In genomic region chr12:68434391-68435007, GRCh38 we compare ENCODE assay signal across 15 cellular contexts.
DNase-seq lines count a peak whose midpoint lies in the region; ATAC-seq and TF ChIP-seq lines count a peak whose summit lies in the region.
"Had no signal": no experiment of that assay in that cellular context is flagged by ENCODE, and none has a peak within 500 bp of the region (broad histone marks: within the 10 kb centered on the region; RNA-seq: fewer than 3 reads in every experiment).

No MANE protein-coding gene starts in this region.

- H3K4me1 Mint-ChIP-seq in MCF 10A (ENCODE audit: insufficient read depth, unreplicated experiment) = peaks cover 4% of the 10 kb centered on the region
- H3K4me1 Mint-ChIP-seq in natural killer cell treated with Interleukin-12 subunit alpha and Interleukin-12 subunit beta and Interleukin-15 and Interleukin-18, amount 100 ng/mL, for 72 hours (ENCODE audit: low read depth in 2 of 2) = peaks cover 45 to 57% of the 10 kb centered on the region in 2 donors

- no peaks in the 10 kb centered on the region for H3K79me2 ChIP-seq in mammary epithelial cell (ENCODE audit: insufficient read depth, low read length)

- 79% methylated on average over 2 of the region's 2 CpGs for WGBS in mammary epithelial cell (ENCODE audit: low coverage, missing lambda C conversion rate)

- BruUV-seq in mammary epithelial cell (replicated peaks; lab: Mats Ljungman, UMichigan) (no TSS peak), MCF 10A (replicated peaks; lab: Mats Ljungman, UMichigan) (no TSS peak)

- DNase-seq in mammary epithelial cell (peak; percentile 29), MCF 10A (ENCODE audit: unreplicated experiment) (no peak), RWPE1 (ENCODE audit: low spot score) (peak; percentile 9), foreskin keratinocyte (peak; percentile 50 to 78), NCI-H1105 (lab: John Stamatoyannopoulos, UW) (no peak), SKM-1 (lab: John Stamatoyannopoulos, UW; ENCODE audit: unreplicated experiment) (no peak)
- DNase-seq in natural killer cell treated with Interleukin-12 subunit alpha and Interleukin-12 subunit beta and Interleukin-15 and Interleukin-18, amount 100 ng/mL, for 72 hours (ENCODE audit: low spot score) = no peak
- DNase-seq: AML-193; CD8-positive, alpha-beta memory T cell; DMS53; GF-D8; HCEC 1CT had no signal

- H3K4me3 ChIP-seq in mammary epithelial cell (replicated peaks in 1 of 3; ENCODE audit: insufficient read depth in 1 of 3, low read depth in 2 of 3, low read length in 3 of 3) = no peak overlapping the region
- H3K4me3 ChIP-seq: BLaER1 had no signal

- H2AFZ ChIP-seq in mammary epithelial cell (ENCODE audit: low read depth, low read length) = no peak overlapping the region

- no peaks in the 10 kb centered on the region for H3K27me3 Mint-ChIP-seq in MCF 10A (ENCODE audit: insufficient read depth, unreplicated experiment)
- no peaks in the 10 kb centered on the region for H3K27me3 Mint-ChIP-seq in natural killer cell treated with Interleukin-12 subunit alpha and Interleukin-12 subunit beta and Interleukin-15 and Interleukin-18, amount 100 ng/mL, for 72 hours
- H3K27me3 Mint-ChIP-seq: CD8-positive, alpha-beta memory T cell had no signal

- H3K4me1 ChIP-seq in mammary epithelial cell (ENCODE audit: insufficient read depth, low read length) (peaks cover 5% of the 10 kb centered on the region), foreskin keratinocyte (peaks cover 5% of the 10 kb centered on the region)
- H3K4me1 ChIP-seq: BLaER1 had no signal

- H3K4me3 Mint-ChIP-seq in MCF 10A (ENCODE audit: unreplicated experiment) = no peak overlapping the region
- no peak overlapping the region for H3K4me3 Mint-ChIP-seq in natural killer cell treated with Interleukin-12 subunit alpha and Interleukin-12 subunit beta and Interleukin-15 and Interleukin-18, amount 100 ng/mL, for 72 hours
- H3K4me3 Mint-ChIP-seq: CD8-positive, alpha-beta memory T cell had no signal

- H3K9me3 Mint-ChIP-seq in MCF 10A (ENCODE audit: unreplicated experiment) = peaks cover 6% of the 10 kb centered on the region
- peaks cover 7% of the 10 kb centered on the region for H3K9me3 Mint-ChIP-seq in natural killer cell treated with Interleukin-12 subunit alpha and Interleukin-12 subunit beta and Interleukin-15 and Interleukin-18, amount 100 ng/mL, for 72 hours

- H3K27ac ChIP-seq in mammary epithelial cell (ENCODE audit: insufficient read depth, low read depth, low read length) (no peak overlapping the region), RWPE1 (no peak overlapping the region), foreskin keratinocyte (no peak overlapping the region)
- H3K27ac ChIP-seq: 22Rv1, BLaER1 had no signal

- in situ Hi-C loops in mammary epithelial cell (cut with MboI; ENCODE audit: low sequenced_read_pairs in 2 of 2) = no loop called here

- CTCF ChIA-PET in mammary epithelial cell (lab: Charles Lee; ENCODE audit: low non-redundant PET) = no interaction called here
- CTCF ChIA-PET in MCF 10A (lab: Yijun Ruan, JAX) = no interaction called here
- CTCF ChIA-PET in RWPE1 (lab: Yijun Ruan, JAX) = no interaction called here

- ATAC-seq in foreskin keratinocyte = no peak
- no peak for ATAC-seq in natural killer cell treated with Interleukin-12 subunit alpha and Interleukin-12 subunit beta and Interleukin-15 and Interleukin-18, amount 100 ng/mL, for 72 hours
- ATAC-seq in GM19035 (IDR thresholded peaks at IDR 0.05; ENCODE audit: unreplicated experiment) = no peak

- TF ChIP-seq CTCF in mammary epithelial cell (conservative IDR thresholded peaks at IDR 0.05 in 1 of 2, IDR thresholded peaks at IDR 0.05 in 1 of 2; ENCODE audit: extremely low read depth in 1 of 2, insufficient read depth in 1 of 2, low read depth in 1 of 2, low read length in 2 of 2) = no peak
- no peak for TF ChIP-seq CTCF in MCF 10A (IDR thresholded peaks at IDR 0.05; ENCODE audit: unreplicated experiment)
- TF ChIP-seq CTCF in RWPE1 (conservative IDR thresholded peaks at IDR 0.05; ENCODE audit: low read depth) = no peak
- TF ChIP-seq CTCF in foreskin keratinocyte (conservative IDR thresholded peaks at IDR 0.05) = no peak

- H3K9ac ChIP-seq in mammary epithelial cell (ENCODE audit: insufficient read depth, low read length) = no peak overlapping the region
- H3K9ac ChIP-seq: BLaER1 had no signal

- POLR2A ChIA-PET in MCF 10A (lab: Yijun Ruan, JAX) (interaction anchor here (1.0 kb wide), 1 partner anchor 20 kb away, joined by 3 read pairs; no protein-coding TSS in a partner anchor), RWPE1 (lab: Yijun Ruan, JAX; ENCODE audit: low non-redundant PET) (no interaction called here)

- no peaks in the 10 kb centered on the region for H3K36me3 ChIP-seq in mammary epithelial cell (ENCODE audit: insufficient read depth, low read length)
- H3K36me3 ChIP-seq: BLaER1 had no signal

- no peaks in the 10 kb centered on the region for H3K36me3 Mint-ChIP-seq in MCF 10A (ENCODE audit: insufficient read depth, unreplicated experiment)
- peaks cover 45% of the 10 kb centered on the region for H3K36me3 Mint-ChIP-seq in natural killer cell treated with Interleukin-12 subunit alpha and Interleukin-12 subunit beta and Interleukin-15 and Interleukin-18, amount 100 ng/mL, for 72 hours

- intact Hi-C loops in mammary epithelial cell (cut with micrococcal nuclease) = no loop called here
- intact Hi-C loops in MCF 10A (cut with micrococcal nuclease) = no loop called here

- dilution Hi-C loops in mammary epithelial cell (cut with HindIII; ENCODE audit: low sequenced_read_pairs) = loop anchor here (5.0 kb wide), 2 partner anchors 57 to 92 kb away; no protein-coding TSS in a partner anchor

- no peak overlapping the region for H3K4me2 ChIP-seq in mammary epithelial cell (ENCODE audit: insufficient read depth, low read depth, low read length)
- H3K4me2 ChIP-seq: BLaER1 had no signal

- H3K27ac Mint-ChIP-seq in MCF 10A (ENCODE audit: low read depth, unreplicated experiment) = no peak overlapping the region
- peak overlapping the region; percentile 65 to 71 for H3K27ac Mint-ChIP-seq in natural killer cell treated with Interleukin-12 subunit alpha and Interleukin-12 subunit beta and Interleukin-15 and Interleukin-18, amount 100 ng/mL, for 72 hours
- H3K27ac Mint-ChIP-seq: CD8-positive, alpha-beta memory T cell had no signal

- H3K9me3 ChIP-seq in mammary epithelial cell (replicated peaks; ENCODE audit: insufficient read depth, low read length) = peaks cover 3% of the 10 kb centered on the region

- H4K20me1 ChIP-seq in mammary epithelial cell (ENCODE audit: insufficient read depth, low read length) = no peaks in the 10 kb centered on the region
- H4K20me1 ChIP-seq: BLaER1 had no signal

- no peaks in the 10 kb centered on the region for H3K27me3 ChIP-seq in mammary epithelial cell (ENCODE audit: insufficient read depth, low read length)
- H3K27me3 ChIP-seq in foreskin keratinocyte = no peaks in the 10 kb centered on the region
- H3K27me3 ChIP-seq: BLaER1 had no signal

Comparison
In these comparisons a context has a peak if more than half of its experiments do, and no peak if none do; other contexts are left out.
1. DNase-seq: peak in mammary epithelial cell (single experiment), RWPE1 (single experiment) and foreskin keratinocyte (2 of 2); none in MCF 10A (single experiment), natural killer cell treated with Interleukin-12 subunit alpha and Interleukin-12 subunit beta and Interleukin-15 and Interleukin-18, amount 100 ng/mL, for 72 hours (single experiment), NCI-H1105 (single experiment) and SKM-1 (single experiment).